ENCODE assay signal across 21 cellular contexts in genomic region chr1:230072866-230073265, GRCh38. TPM values are rescaled to one million over a fixed set of nuclear protein-coding genes. Genes with fewer than 3 reads are reported as not detected.
A peak's percentile ranks its signal among the peaks of the same experiment; 100 is the strongest.
DNase-seq lines count a peak whose midpoint lies in the region; ATAC-seq, FAIRE-seq and TF ChIP-seq lines count a peak whose summit lies in the region.
"Had no signal": no experiment of that assay in that cellular context is flagged by ENCODE, and none has a peak within 500 bp of the region (broad histone marks: within the 10 kb centered on the region; RNA-seq: fewer than 3 reads in every experiment).

No MANE protein-coding gene starts in this region.

- dilution Hi-C loops in keratinocyte (cut with MboI; ENCODE audit: extremely low pct_ligation_motif_present, low sequenced_read_pairs): no loop called here

- H3K36me3 Mint-ChIP-seq in stimulated activated naive CD8-positive, alpha-beta T cell treated with anti-CD3 and anti-CD28 coated beads, Interleukin-15, Interleukin-2, amounts not matched to agents 100 ng/mL and 50 ng/mL, for 24 hours (ENCODE audit: low read depth): peaks cover 48% of the 10 kb centered on the region
- H3K36me3 Mint-ChIP-seq: immature natural killer cell had no signal

- no peak overlapping the region for H2AFZ ChIP-seq in keratinocyte (ENCODE audit: control insufficient read depth, low read length)

- no peak overlapping the region for H3K4me3 ChIP-seq in SJSA1
- H3K4me3 ChIP-seq in keratinocyte (ENCODE audit: control insufficient read depth in 2 of 3, extremely low read depth in 1 of 3, insufficient read depth in 2 of 3, low read depth in 1 of 3, low read length in 3 of 3): no peak overlapping the region
- H3K4me3 ChIP-seq in tibial artery: no peak overlapping the region
- H3K4me3 ChIP-seq: mucosa of descending colon, SJCRH30, testis had no signal

- H3K9ac ChIP-seq in keratinocyte (ENCODE audit: control insufficient read depth, extremely low read depth, insufficient read depth, low read length): no peak overlapping the region

- intact Hi-C loops in tibial artery (cut with DNase I; ENCODE audit: low total_unique reads): loop anchor here (10.0 kb wide), 1 partner anchor 408 kb away; no protein-coding TSS in a partner anchor

- TF ChIP-seq CTCF in keratinocyte (optimal IDR thresholded peaks at IDR 0.05 in 1 of 3, IDR thresholded peaks at IDR 0.05 in 1 of 3, conservative IDR thresholded peaks at IDR 0.05 in 1 of 3; ENCODE audit: extremely low read depth in 1 of 3, insufficient read depth in 2 of 3, low read length in 3 of 3): no peak
- TF ChIP-seq CTCF in tibial artery (IDR thresholded peaks at IDR 0.05): no peak

- no peak overlapping the region for H3K4me2 ChIP-seq in keratinocyte (ENCODE audit: control insufficient read depth, extremely low read depth, insufficient read depth, low read depth, low read length)

- peaks cover 3% of the 10 kb centered on the region; the same call in 1 of the 2 replicates for H3K36me3 ChIP-seq in SJSA1
- H3K36me3 ChIP-seq in keratinocyte (ENCODE audit: control insufficient read depth in 2 of 2, extremely low read depth in 1 of 2, insufficient read depth in 2 of 2, low read length in 2 of 2): peaks cover 7% of the 10 kb centered on the region in 2 experiments
- H3K36me3 ChIP-seq in tibial artery: no peaks in the 10 kb centered on the region
- H3K36me3 ChIP-seq: WERI-Rb-1 had no signal

- peak overlapping the region; percentile 49 for H3K27ac Mint-ChIP-seq in stimulated activated naive CD8-positive, alpha-beta T cell treated with anti-CD3 and anti-CD28 coated beads, Interleukin-15, Interleukin-2, amounts not matched to agents 100 ng/mL and 50 ng/mL, for 24 hours

- peaks cover 7% of the 10 kb centered on the region for H3K9me1 ChIP-seq in keratinocyte (ENCODE audit: control insufficient read depth, extremely low read depth, insufficient read depth, low read length)

- H3K27ac ChIP-seq in SJSA1: peak overlapping the region; percentile 90
- H3K27ac ChIP-seq in keratinocyte (ENCODE audit: control insufficient read depth, insufficient read depth, low read length): peak overlapping the region; percentile 16
- peak overlapping the region; percentile 35 to 69 for H3K27ac ChIP-seq in tibial artery
- H3K27ac ChIP-seq: SJCRH30, testis, WERI-Rb-1 had no signal

- peaks cover 93% of the 10 kb centered on the region for H3K4me1 Mint-ChIP-seq in stimulated activated naive CD8-positive, alpha-beta T cell treated with anti-CD3 and anti-CD28 coated beads, Interleukin-15, Interleukin-2, amounts not matched to agents 100 ng/mL and 50 ng/mL, for 24 hours (ENCODE audit: low read depth)

- H3K27me3 Mint-ChIP-seq in stimulated activated naive CD8-positive, alpha-beta T cell treated with anti-CD3 and anti-CD28 coated beads, Interleukin-15, Interleukin-2, amounts not matched to agents 100 ng/mL and 50 ng/mL, for 24 hours: no peaks in the 10 kb centered on the region
- H3K27me3 Mint-ChIP-seq: CD4-positive, alpha-beta memory T cell; stimulated activated memory B cell treated with anti-CD40 and anti-IgM and Interleukin-4, amounts not matched to agents 10 μg/mL and 1 μg/mL and 100 μg/mL, for 72 hours had no signal

- ATAC-seq in stimulated activated naive CD8-positive, alpha-beta T cell treated with anti-CD3 and anti-CD28 coated beads, Interleukin-15, Interleukin-2, amounts not matched to agents 100 U/mL and 50 U/mL, for 24 hours: no peak
- ATAC-seq: HCT116; mucosa of descending colon; stimulated activated memory B cell treated with anti-CD40 and anti-IgM and Interleukin-4, amounts not matched to agents 10 μg/mL and 1 μg/mL and 100 μg/mL, for 72 hours had no signal

- no peaks in the 10 kb centered on the region for H3K9me3 Mint-ChIP-seq in stimulated activated naive CD8-positive, alpha-beta T cell treated with anti-CD3 and anti-CD28 coated beads, Interleukin-15, Interleukin-2, amounts not matched to agents 100 ng/mL and 50 ng/mL, for 24 hours
- H3K9me3 Mint-ChIP-seq: CD4-positive, alpha-beta memory T cell; immature natural killer cell; stimulated activated memory B cell treated with anti-CD40 and anti-IgM and Interleukin-4, amounts not matched to agents 10 μg/mL and 1 μg/mL and 100 μg/mL, for 72 hours had no signal

- no peaks in the 10 kb centered on the region for H3K9me3 ChIP-seq in SJSA1 (replicated peaks)
- H3K9me3 ChIP-seq in keratinocyte (ENCODE audit: control insufficient read depth, low read depth, low read length): no peaks in the 10 kb centered on the region
- H3K9me3 ChIP-seq in tibial artery: no peaks in the 10 kb centered on the region
- H3K9me3 ChIP-seq: mucosa of descending colon, SJCRH30, testis had no signal

- H3K27me3 ChIP-seq in SJSA1 (replicated peaks) (no peaks in the 10 kb centered on the region), keratinocyte (ENCODE audit: control insufficient read depth, extremely low read depth, insufficient read depth, low read length) (no peaks in the 10 kb centered on the region), tibial artery (no peaks in the 10 kb centered on the region)
- H3K27me3 ChIP-seq: SJCRH30, testis had no signal

- peaks cover 99% of the 10 kb centered on the region for H3K79me2 ChIP-seq in keratinocyte (ENCODE audit: control insufficient read depth, insufficient read depth, low read length)

- no peak overlapping the region for H3K4me3 Mint-ChIP-seq in stimulated activated naive CD8-positive, alpha-beta T cell treated with anti-CD3 and anti-CD28 coated beads, Interleukin-15, Interleukin-2, amounts not matched to agents 100 ng/mL and 50 ng/mL, for 24 hours
- H3K4me3 Mint-ChIP-seq: immature natural killer cell; stimulated activated memory B cell treated with anti-CD40 and anti-IgM and Interleukin-4, amounts not matched to agents 10 μg/mL and 1 μg/mL and 100 μg/mL, for 72 hours had no signal

- H4K20me1 ChIP-seq in keratinocyte (ENCODE audit: control insufficient read depth, extremely low read depth, insufficient read depth, low read length): peaks cover 7% of the 10 kb centered on the region

- no peak for FAIRE-seq in keratinocyte (lab: Jason Lieb, UNC)
- FAIRE-seq: small intestine had no signal

- no peak for DNase-seq in stimulated activated naive CD8-positive, alpha-beta T cell treated with anti-CD3 and anti-CD28 coated beads, Interleukin-15, Interleukin-2, amounts not matched to agents 100 U/mL and 50 U/mL, for 24 hours
- DNase-seq in SJSA1 (ENCODE audit: low read depth in 1 of 2, low spot score in 2 of 2) (no peak), keratinocyte (ENCODE audit: low read depth, low spot score) (no peak), tibial artery (no peak), NCI-H187 treated with DMSO at 0.1 percent for 48 hours (lab: John Stamatoyannopoulos, UW) (no peak), T-helper 2 cell (no peak), cortex of kidney (lab: John Stamatoyannopoulos, UW) (no peak)
- DNase-seq: activated CD8-positive, alpha-beta memory T cell treated with anti-CD3 and anti-CD28 coated beads, Interleukin-2, amount 50 U/mL, for 4 hours; activated effector memory CD4-positive, alpha-beta T cell treated with Interleukin-2 at 50 U/mL for 16 hours; CD4-positive, alpha-beta memory T cell; immature natural killer cell; KBM-7; mucosa of descending colon; NCI-H1048; SJCRH30; small intestine; testis; WERI-Rb-1 had no signal

- H3K4me1 ChIP-seq in SJSA1 (replicated peaks) (peaks cover 61% of the 10 kb centered on the region), keratinocyte (ENCODE audit: control insufficient read depth, extremely low read depth, insufficient read depth, low read length) (peaks cover 38% of the 10 kb centered on the region), tibial artery (peaks cover 0 to 85% (median 49%) of the 10 kb centered on the region in 4 donors)

RNA-seq across cellular contexts. Expression of gene GALNT2, which starts 5.8 kb away (rescaled TPM):
- total RNA-seq in SJSA1 (2014; rRNA removed; shearing (Covaris generic)): 54.6 and 62.5 TPM in 2 replicates
- polyA plus RNA-seq in keratinocyte: 58.8 to 106 TPM (median 61.7 TPM) in 3 replicates
- polyA plus RNA-seq in keratinocyte (2011; ENCODE audit: low read depth): 18.4 TPM
- 34.0 and 45.9 TPM in 2 replicates for polyA plus RNA-seq in keratinocyte (2011; cell fraction: cytosol; rRNA removed)
- 193 and 203 TPM in 2 replicates for polyA plus RNA-seq in keratinocyte (2011; cell fraction: nucleus; rRNA removed)
- polyA plus RNA-seq in keratinocyte (2012; ENCODE audit: low replicate concordance): 36.1 and 114 TPM in 2 replicates
- 68.8 to 84.1 TPM (median 73.4 TPM) in 3 replicates for polyA minus RNA-seq in keratinocyte
- 80.0 TPM for polyA minus RNA-seq in keratinocyte (2011; cell fraction: cytosol; rRNA and poly(A)+ RNA removed)
- polyA minus RNA-seq in keratinocyte (2011; cell fraction: nucleus; rRNA and poly(A)+ RNA removed): 166 and 226 TPM in 2 replicates

Comparison
In these comparisons a context has a peak if more than half of its experiments do, and no peak if none do; other contexts are left out.
1. H3K27ac ChIP-seq: peak in every context shown above with its lines; median percentile 90 in SJSA1; 52 in tibial artery; 16 in keratinocyte.